14 cellular contexts compared by ENCODE assay signal in the genomic region with DNA sequence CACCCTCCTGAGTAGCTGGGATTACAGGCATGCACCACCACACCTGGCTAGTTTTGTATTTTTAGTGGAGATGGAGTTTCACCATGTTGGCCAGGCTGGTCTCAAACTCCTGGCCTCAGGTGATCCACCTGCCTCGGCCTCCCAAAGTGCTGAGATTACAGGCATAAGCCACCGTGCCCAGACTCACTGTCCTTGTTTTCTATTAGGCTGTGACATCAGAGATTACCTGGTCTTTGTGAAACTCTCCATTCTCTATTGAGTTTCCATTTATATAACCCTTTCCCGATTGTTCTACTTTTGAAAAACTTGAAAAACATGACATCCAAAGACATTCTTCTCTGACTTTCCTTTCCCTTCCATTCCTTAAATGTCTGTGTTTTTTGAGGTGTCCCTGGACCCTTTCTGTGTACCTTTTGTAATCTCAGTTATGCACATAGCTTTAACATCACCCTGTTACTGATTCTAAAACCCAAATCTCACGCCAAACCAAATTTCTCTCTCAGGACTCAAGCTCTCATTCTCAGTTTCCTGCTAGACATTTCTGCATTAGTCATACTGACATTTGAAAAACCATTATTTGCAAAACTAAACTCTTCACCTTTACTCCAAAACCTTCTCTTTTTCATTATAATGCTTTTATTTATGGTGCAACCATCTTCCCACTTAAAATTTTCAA.
A peak's percentile ranks its signal among the peaks of the same experiment; 100 is the strongest.
DNase-seq lines count a peak whose midpoint lies in the region; ATAC-seq lines count a peak whose summit lies in the region.
"Had no signal": no experiment of that assay in that cellular context is flagged by ENCODE, and none has a peak within 500 bp of the region (broad histone marks: within the 10 kb centered on the region; RNA-seq: fewer than 3 reads in every experiment).

No MANE protein-coding gene starts in this region.

- H3K9me3 Mint-ChIP-seq in T-cell: peaks cover 4 to 11% (median 10%) of the 10 kb centered on the region in 3 donors

- H3K36me3 ChIP-seq in HAP-1 (replicated peaks): no peaks in the 10 kb centered on the region
- H3K36me3 ChIP-seq: pancreas had no signal

- H3K27me3 Mint-ChIP-seq in T-cell: no peaks in the 10 kb centered on the region
- H3K27me3 Mint-ChIP-seq: activated CD4-positive, alpha-beta memory T cell treated with anti-CD3 and anti-CD28 coated beads, Interleukin-2, amount 10 ng/mL, durations not matched to agents 7 days and 5 days; activated naive CD4-positive, alpha-beta T cell treated with anti-CD3 and anti-CD28 coated beads, Interleukin-2, amount 50 U/mL, for 24 hours; B cell had no signal

- no peaks in the 10 kb centered on the region for H3K4me1 Mint-ChIP-seq in T-cell
- H3K4me1 Mint-ChIP-seq: activated naive CD4-positive, alpha-beta T cell treated with anti-CD3 and anti-CD28 coated beads, Interleukin-2, amount 50 U/mL, for 24 hours; B cell had no signal

- no peak overlapping the region for H3K27ac Mint-ChIP-seq in T-cell
- H3K27ac Mint-ChIP-seq: activated CD4-positive, alpha-beta memory T cell treated with anti-CD3 and anti-CD28 coated beads, Interleukin-2, amount 10 ng/mL, durations not matched to agents 7 days and 5 days; activated naive CD4-positive, alpha-beta T cell treated with anti-CD3 and anti-CD28 coated beads, Interleukin-2, amount 50 U/mL, for 24 hours; B cell had no signal

- DNase-seq in HAP-1 (ENCODE audit: low spot score in 2 of 2) (no peak), T-cell (no peak), inferior parietal cortex (ENCODE audit: extremely low spot score) (no peak), NOMO-1 (lab: John Stamatoyannopoulos, UW; ENCODE audit: unreplicated experiment in 2 of 2) (no peak)
- DNase-seq: activated CD4-positive, alpha-beta memory T cell treated with anti-CD3 and anti-CD28 coated beads, Interleukin-2, amount 10 ng/mL, durations not matched to agents 7 days and 5 days; central memory CD4-positive, alpha-beta T cell; mesenchymal stem cell; pancreas had no signal

- ATAC-seq in GM18519 (IDR thresholded peaks at IDR 0.05; ENCODE audit: low FRiP score, unreplicated experiment) (peak; percentile 63), GM21381 (IDR thresholded peaks at IDR 0.05; ENCODE audit: unreplicated experiment) (peak; percentile 77), HG02884 (IDR thresholded peaks at IDR 0.05; ENCODE audit: unreplicated experiment) (peak; percentile 72), HG03469 (IDR thresholded peaks at IDR 0.05; ENCODE audit: unreplicated experiment) (peak; percentile 71), T-cell (replicated peaks in 1 of 4) (no peak)
- ATAC-seq: pancreas had no signal

- no peaks in the 10 kb centered on the region for H3K9me3 ChIP-seq in HAP-1
- H3K9me3 ChIP-seq: pancreas had no signal

- CTCF ChIA-PET in T-cell (lab: Charles Lee): no interaction called here

- in situ Hi-C loops in HAP-1 (cut with MboI; ENCODE audit: low sequenced_read_pairs): no loop called here

- no peak overlapping the region for H3K4me3 ChIP-seq in HAP-1
- H3K4me3 ChIP-seq: pancreas had no signal

- no peak overlapping the region for H3K4me3 Mint-ChIP-seq in T-cell
- H3K4me3 Mint-ChIP-seq: activated CD4-positive, alpha-beta memory T cell treated with anti-CD3 and anti-CD28 coated beads, Interleukin-2, amount 10 ng/mL, durations not matched to agents 7 days and 5 days; activated naive CD4-positive, alpha-beta T cell treated with anti-CD3 and anti-CD28 coated beads, Interleukin-2, amount 50 U/mL, for 24 hours; B cell had no signal

- H3K27me3 ChIP-seq in HAP-1 (ENCODE audit: low read depth): no peaks in the 10 kb centered on the region
- H3K27me3 ChIP-seq: pancreas had no signal

- no peaks in the 10 kb centered on the region for H3K4me1 ChIP-seq in HAP-1
- H3K4me1 ChIP-seq: pancreas had no signal

- peaks cover 18% of the 10 kb centered on the region for H3K36me3 Mint-ChIP-seq in T-cell

- POLR2A ChIA-PET in T-cell (lab: Charles Lee): no interaction called here

Comparison
In these comparisons a context has a peak if more than half of its experiments do, and no peak if none do; other contexts are left out.
1. ATAC-seq: peak in GM18519 (single experiment), GM21381 (single experiment), HG02884 (single experiment) and HG03469 (single experiment); none in T-cell (0 of 4).